10 cellular contexts compared by ENCODE assay signal in the genomic region with DNA sequence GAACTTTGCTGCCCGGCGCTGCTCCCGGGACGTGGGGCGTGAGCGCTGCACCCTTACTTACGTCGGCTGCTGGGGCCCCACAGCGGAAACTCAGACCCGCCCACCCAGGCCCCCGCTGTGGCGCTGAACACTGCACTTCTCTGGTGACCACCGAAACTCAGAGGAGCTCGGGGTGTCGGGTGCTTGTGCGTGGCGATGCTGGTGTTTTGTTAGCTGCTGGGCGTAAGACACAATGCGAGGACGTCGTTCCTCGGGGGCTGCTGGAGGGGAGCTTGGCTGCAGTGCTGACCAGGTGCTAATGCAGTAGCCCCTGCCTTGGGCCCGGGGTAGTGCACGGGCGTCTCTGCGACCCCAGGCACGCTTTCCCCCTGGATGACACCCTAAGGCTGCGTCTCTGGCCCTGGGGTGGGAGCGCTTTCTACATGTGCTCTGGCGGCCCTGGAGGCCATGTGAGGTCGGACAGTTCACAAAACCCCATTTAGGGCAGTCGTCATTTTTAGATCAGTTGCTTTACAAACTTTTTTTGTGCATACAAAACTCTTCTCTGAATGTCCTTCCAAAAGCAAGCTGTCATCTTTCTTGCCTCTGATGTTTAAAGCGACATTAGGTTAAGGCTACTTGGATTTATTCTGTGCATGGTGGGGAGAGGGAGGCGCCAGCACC. TPM values are rescaled to one million over a fixed set of nuclear protein-coding genes. Genes with fewer than 3 reads are reported as not detected.
DNase-seq lines count a peak whose midpoint lies in the region; ATAC-seq and TF ChIP-seq lines count a peak whose summit lies in the region.
"Had no signal": no experiment of that assay in that cellular context is flagged by ENCODE, and none has a peak within 500 bp of the region (broad histone marks: within the 10 kb centered on the region; RNA-seq: fewer than 3 reads in every experiment).

No MANE protein-coding gene starts in this region.

- H3K9me3 Mint-ChIP-seq in HFFc6 = peaks cover 4% of the 10 kb centered on the region; the same call in 1 of the 2 replicates

- H3K4me1 Mint-ChIP-seq in HFFc6 (ENCODE audit: low read depth) = peaks cover 49% of the 10 kb centered on the region

- H3K27me3 Mint-ChIP-seq in HFFc6 (ENCODE audit: insufficient read depth) = peaks cover 25% of the 10 kb centered on the region

- 82 to 88% methylated on average over 33 of the region's 34 CpGs for WGBS in mesodermal cell (ENCODE audit: insufficient coverage in 2 of 2), 2 experiments
- WGBS in suprapubic skin = 47% methylated on average over 7 of the region's 34 CpGs

- TF ChIP-seq CTCF in HFFc6 (IDR thresholded peaks at IDR 0.05) (no peak; the same call in 1 of the 2 replicates), suprapubic skin (IDR thresholded peaks at IDR 0.05) (no peak)

- ATAC-seq in HG03457 (IDR thresholded peaks at IDR 0.05; ENCODE audit: unreplicated experiment) (no peak), GM18519 (IDR thresholded peaks at IDR 0.05; ENCODE audit: low FRiP score, unreplicated experiment) (no peak)

- no peaks in the 10 kb centered on the region for H3K9me3 ChIP-seq in mesodermal cell (ENCODE audit: control insufficient read depth, low read length)
- no peaks in the 10 kb centered on the region for H3K9me3 ChIP-seq in suprapubic skin

- no peaks in the 10 kb centered on the region for H3K27me3 ChIP-seq in suprapubic skin

- H3K4me1 ChIP-seq in mesodermal cell (ENCODE audit: control insufficient read depth, insufficient read depth, low read length, poor library complexity, severe bottlenecking) = peaks cover 71% of the 10 kb centered on the region
- peaks cover 73% of the 10 kb centered on the region for H3K4me1 ChIP-seq in suprapubic skin

- peak overlapping the region; percentile 97 for H3K27ac ChIP-seq in cingulate gyrus (ENCODE audit: low read depth, low read length)
- peak overlapping the region; percentile 100 for H3K27ac ChIP-seq in mesodermal cell (ENCODE audit: low read depth, low read length, severe bottlenecking)
- H3K27ac ChIP-seq in suprapubic skin = peak overlapping the region; percentile 92

- H3K36me3 ChIP-seq in mesodermal cell (ENCODE audit: control insufficient read depth, insufficient read depth, low read length) (peaks cover 24% of the 10 kb centered on the region), suprapubic skin (peaks cover 29% of the 10 kb centered on the region)

- H3K27ac Mint-ChIP-seq in HFFc6 = peak overlapping the region; percentile 100

- H3K4me3 ChIP-seq in mesodermal cell (ENCODE audit: extremely low read depth, insufficient read depth, low read length, poor library complexity, severe bottlenecking) (no peak overlapping the region), suprapubic skin (peak overlapping the region; percentile 56)

- TF ChIP-seq EP300 in suprapubic skin (IDR thresholded peaks at IDR 0.05) = no peak

- H3K4me3 Mint-ChIP-seq in HFFc6 = peak overlapping the region; percentile 91

- peaks cover 3% of the 10 kb centered on the region; the same call in 1 of the 2 replicates for H3K36me3 Mint-ChIP-seq in HFFc6 (ENCODE audit: low read depth)

- TF ChIP-seq POLR2A in suprapubic skin (IDR thresholded peaks at IDR 0.05) = no peak

- DNase-seq in HFFc6 = no peak
- DNase-seq in suprapubic skin (ENCODE audit: low spot score in 2 of 2) = peak in 1 of 2 donors; percentile 68
- DNase-seq in central memory CD4-positive, alpha-beta T cell = no peak
- DNase-seq in NK-92 treated with Interleukin-12 subunit alpha and Interleukin-12 subunit beta, amount 100 ng/mL, for 24 hours (lab: John Stamatoyannopoulos, UW) = no peak
- DNase-seq: activated CD4-positive, alpha-beta T cell treated with anti-CD3 and anti-CD28 coated beads for 48 hours; MM.1S had no signal

RNA-seq across cellular contexts. Expression of gene MAFK, which starts 5.7 kb away (rescaled TPM):
- 10 to 100 TPM; 29.8 to 43.7 (median 31.5) TPM for total RNA-seq in HFFc6 (2021; fragmentation: NEBNext Ultra II Directional; extraction: Animal tissue kit (Norgen Biotek cat#: 25700))
- 17.9 TPM for polyA plus RNA-seq in mesodermal cell (2013, experiment 1 of 2)
- polyA plus RNA-seq in mesodermal cell (2013, experiment 2 of 2) = 15.4 TPM
- 10 to 100 TPM; 29.3 to 65.0 (median 36.2) TPM for total RNA-seq in suprapubic skin

RNA-seq across cellular contexts. Expression of gene TMEM184A, which starts 19.8 kb away (rescaled TPM):
- total RNA-seq in HFFc6 (2021; fragmentation: NEBNext Ultra II Directional; extraction: Animal tissue kit (Norgen Biotek cat#: 25700)) = 1 to 10 TPM in 5 of 6 experiments, under 1 TPM in 1; 0.79 to 2.0 (median 1.5) TPM
- polyA plus RNA-seq in mesodermal cell (2013, experiment 1 of 2) = 1.8 TPM
- polyA plus RNA-seq in mesodermal cell (2013, experiment 2 of 2) = 0.86 TPM
- 100 to 1,000 TPM in 3 of 4 donors, 10 to 100 TPM in 1; 55.0 to 234 (median 112) TPM for total RNA-seq in suprapubic skin

RNA-seq across cellular contexts. Expression of gene INTS1, which starts 32.0 kb away (rescaled TPM):
- 100 to 1,000 TPM in 1 of 6 experiments, 10 to 100 TPM in 5; 84.0 to 104 (median 89.5) TPM for total RNA-seq in HFFc6 (2021; fragmentation: NEBNext Ultra II Directional; extraction: Animal tissue kit (Norgen Biotek cat#: 25700))
- polyA plus RNA-seq in mesodermal cell (2013, experiment 1 of 2) = 71.6 TPM
- 53.3 TPM for polyA plus RNA-seq in mesodermal cell (2013, experiment 2 of 2)
- 10 to 100 TPM; 45.7 to 96.5 (median 75.8) TPM for total RNA-seq in suprapubic skin

RNA-seq across cellular contexts. Expression of gene PSMG3, which starts 33.6 kb away (rescaled TPM):
- 10 to 100 TPM; 25.6 to 31.0 (median 28.2) TPM for total RNA-seq in HFFc6 (2021; fragmentation: NEBNext Ultra II Directional; extraction: Animal tissue kit (Norgen Biotek cat#: 25700))
- 28.0 TPM for polyA plus RNA-seq in mesodermal cell (2013, experiment 1 of 2)
- polyA plus RNA-seq in mesodermal cell (2013, experiment 2 of 2) = 22.4 TPM
- 10 to 100 TPM; 35.7 to 79.0 (median 62.0) TPM for total RNA-seq in suprapubic skin

Comparison
In these comparisons a context has a peak if more than half of its experiments do, and no peak if none do; other contexts are left out.
1. RNA of gene TMEM184A, which starts 19.8 kb away (total RNA-seq): 55.0 to 234 TPM in suprapubic skin; 0.79 to 2.0 TPM in HFFc6; every median in the first group is over 10 times any median in the second.
2. Peak in every context shown above with its lines, with median percentiles within 50 percentile points of each other: H3K27ac ChIP-seq.